Comparison of ENCODE assay signal across 12 cellular contexts in genomic region chr1:221620437-221621384, GRCh38.
DNase-seq lines count a peak whose midpoint lies in the region; ATAC-seq, FAIRE-seq and TF ChIP-seq lines count a peak whose summit lies in the region.
"Had no signal": no experiment of that assay in that cellular context is flagged by ENCODE, and none has a peak within 500 bp of the region (broad histone marks: within the 10 kb centered on the region; RNA-seq: fewer than 3 reads in every experiment).

No MANE protein-coding gene starts in this region.

- CTCF ChIA-PET in HepG2 (lab: Yijun Ruan, JAX; ENCODE audit: low intra/inter-chr PET ratio, low total read pairs) = no interaction called here

- no peak for DNase-seq in HepG2 (ENCODE audit: low spot score)
- peak; percentile 45 for DNase-seq in NCI-H748 (lab: John Stamatoyannopoulos, UW; ENCODE audit: unreplicated experiment)
- DNase-seq in esophagus muscularis mucosa (ENCODE audit: extremely low spot score) = no peak
- no peak for DNase-seq in activated CD8-positive, alpha-beta memory T cell treated with anti-CD3 and anti-CD28 coated beads for 24 hours
- DNase-seq in Right ventricle myocardium inferior (ENCODE audit: missing footprints) = no peak
- DNase-seq in lower lobe of right lung = no peak
- DNase-seq in small intestine = no peak
- DNase-seq: AML-193, midbrain had no signal

- BruUV-seq in HepG2 (replicated peaks; lab: Mats Ljungman, UMichigan) = no TSS peak

- POLR2A ChIA-PET in HepG2 (lab: Yijun Ruan, JAX) = no interaction called here

- no peaks in the 10 kb centered on the region for H3K79me2 ChIP-seq in HepG2 (ENCODE audit: insufficient read depth, low read length)

- H3K9ac ChIP-seq in liver (ENCODE audit: low read depth in 1 of 2, low read length in 2 of 2) = peak overlapping the region; percentile 16 to 36
- H3K9ac ChIP-seq in HepG2 (ENCODE audit: insufficient read depth, low read depth, low read length) = no peak overlapping the region

- H3K27ac ChIP-seq in liver (ENCODE audit: low read depth in 1 of 2, low read length in 2 of 2) (peak overlapping the region; percentile 69 to 92), HepG2 (ENCODE audit: extremely low read length, insufficient read depth, low read length) (no peak overlapping the region), esophagus muscularis mucosa (replicated peaks in 1 of 4) (peak overlapping the region; percentile 17 to 33 (median 30)), lower lobe of right lung (no peak overlapping the region), small intestine (ENCODE audit: low read depth in 1 of 2, low read length in 1 of 2) (no peak overlapping the region)
- H3K27ac ChIP-seq: RWPE1 had no signal

- no peaks in the 10 kb centered on the region for H4K20me1 ChIP-seq in HepG2 (ENCODE audit: insufficient read depth, low read length)

- TF ChIP-seq CTCF in liver (IDR thresholded peaks at IDR 0.05; ENCODE audit: low read depth, low read length, missing input control) = no peak
- no peak for TF ChIP-seq CTCF in HepG2 (CRISPR knock-in tag; IDR thresholded peaks at IDR 0.05)
- TF ChIP-seq CTCF in esophagus muscularis mucosa (IDR thresholded peaks at IDR 0.05) = no peak
- TF ChIP-seq CTCF in lower lobe of right lung (IDR thresholded peaks at IDR 0.05) = no peak

- TF ChIP-seq RAD21 in liver (IDR thresholded peaks at IDR 0.05) (peak; percentile 34 to 38), HepG2 (CRISPR knock-in tag; IDR thresholded peaks at IDR 0.05) (no peak)

- FAIRE-seq in HepG2 (lab: Jason Lieb, UNC) (no peak), small intestine (lab: Jason Lieb, UNC) (no peak)

- in situ Hi-C loops in HepG2 (cut with HindIII; ENCODE audit: extremely low pct_ligation_motif_present, low pct_unique_long_range_greater_than_20kb) = no loop called here

- 39% methylated on average over 5 of the region's 5 CpGs for WGBS in liver
- 38% methylated on average over 5 of the region's 5 CpGs for WGBS in HepG2 (ENCODE audit: low lambda C conversion rate)
- WGBS in esophagus muscularis mucosa = 72% methylated on average over 5 of the region's 5 CpGs
- WGBS in small intestine, 3 donors = 76 to 89% (median 87%) methylated on average over 5 of the region's 5 CpGs

- TF ChIP-seq EP300 in HepG2 (IDR thresholded peaks at IDR 0.05; ENCODE audit: low read depth in 2 of 2, low read length in 2 of 2) = no peak
- no peak for TF ChIP-seq EP300 in HepG2 (CRISPR knock-in tag; IDR thresholded peaks at IDR 0.05; ENCODE audit: borderline replicate concordance)
- TF ChIP-seq EP300 in esophagus muscularis mucosa (IDR thresholded peaks at IDR 0.05) = no peak

- H3K9me3 ChIP-seq in liver (ENCODE audit: control insufficient read depth in 4 of 4, low read length in 3 of 4) (no peaks in the 10 kb centered on the region), HepG2 (ENCODE audit: low read length) (no peaks in the 10 kb centered on the region), esophagus muscularis mucosa (no peaks in the 10 kb centered on the region), lower lobe of right lung (no peaks in the 10 kb centered on the region), small intestine (ENCODE audit: control insufficient read depth, low read depth) (no peaks in the 10 kb centered on the region)

- H3K4me1 ChIP-seq in liver (ENCODE audit: control insufficient read depth in 4 of 4, insufficient read depth in 4 of 4, low read length in 3 of 4) (peaks cover 0 to 20% (median 13%) of the 10 kb centered on the region in 4 donors), HepG2 (ENCODE audit: insufficient read depth, low read length) (no peaks in the 10 kb centered on the region), esophagus muscularis mucosa (peaks cover 0 to 15% (median 12%) of the 10 kb centered on the region in 4 donors), lower lobe of right lung (no peaks in the 10 kb centered on the region), small intestine (ENCODE audit: control insufficient read depth in 2 of 2, insufficient read depth in 1 of 2, low read depth in 1 of 2, low read length in 1 of 2) (no peaks in the 10 kb centered on the region)

- ATAC-seq in HepG2 (no peak), Right ventricle myocardium inferior (no peak), lower lobe of right lung (no peak)
- ATAC-seq: activated CD4-positive, CD25-positive, alpha-beta regulatory T cell treated with anti-CD3 and anti-CD28 coated beads, Interleukin-2, amount 50 U/mL, for 24 hours had no signal

- no peak overlapping the region for H3K4me2 ChIP-seq in HepG2 (ENCODE audit: low read depth, low read length)

- TF ChIP-seq POLR2A in HepG2 (IDR thresholded peaks at IDR 0.05; ENCODE audit: insufficient read depth in 1 of 2, low read depth in 2 of 2, low read length in 2 of 2) = no peak
- TF ChIP-seq POLR2A in esophagus muscularis mucosa (IDR thresholded peaks at IDR 0.05; ENCODE audit: low read depth) = no peak

- H3K27me3 ChIP-seq in liver (ENCODE audit: control insufficient read depth in 4 of 4, insufficient read depth in 4 of 4, low read length in 3 of 4) (no peaks in the 10 kb centered on the region), HepG2 (ENCODE audit: control insufficient read depth in 1 of 2, insufficient read depth in 2 of 2, low read length in 2 of 2) (no peaks in the 10 kb centered on the region), esophagus muscularis mucosa (no peaks in the 10 kb centered on the region), lower lobe of right lung (ENCODE audit: low read depth) (no peaks in the 10 kb centered on the region), small intestine (ENCODE audit: control insufficient read depth in 2 of 2, insufficient read depth in 2 of 2, low read length in 2 of 2) (no peaks in the 10 kb centered on the region)

- intact Hi-C loops in HepG2 (cut with micrococcal nuclease; ENCODE audit: unreplicated experiment) = no loop called here
- intact Hi-C loops in esophagus muscularis mucosa (cut with DNase I) = no loop called here
- intact Hi-C loops in Right ventricle myocardium inferior (cut with DNase I) = no loop called here
- intact Hi-C loops in lower lobe of right lung (cut with DNase I) = no loop called here

- H2AFZ ChIP-seq in HepG2 (ENCODE audit: low read length) = no peak overlapping the region

- H3K36me3 ChIP-seq in liver (ENCODE audit: control insufficient read depth in 4 of 4, insufficient read depth in 3 of 4, low read depth in 1 of 4, low read length in 3 of 4) (no peaks in the 10 kb centered on the region), HepG2 (replicated peaks in 1 of 2; ENCODE audit: control insufficient read depth in 1 of 2, insufficient read depth in 2 of 2, low read length in 2 of 2) (no peaks in the 10 kb centered on the region), esophagus muscularis mucosa (no peaks in the 10 kb centered on the region), lower lobe of right lung (no peaks in the 10 kb centered on the region), small intestine (ENCODE audit: control insufficient read depth in 2 of 2, insufficient read depth in 2 of 2, low read length in 2 of 2) (no peaks in the 10 kb centered on the region)

- H3K4me3 ChIP-seq in liver (ENCODE audit: low read depth in 1 of 3, low read length in 3 of 3) (peak overlapping the region in 2 of 3 donors; percentile 39 to 47), HepG2 (replicated peaks in 1 of 3; ENCODE audit: insufficient read depth in 1 of 3, low read depth in 2 of 3, low read length in 3 of 3) (no peak overlapping the region), esophagus muscularis mucosa (no peak overlapping the region), lower lobe of right lung (no peak overlapping the region), small intestine (ENCODE audit: low read depth in 1 of 2, low read length in 2 of 2) (no peak overlapping the region)

TF ChIP-seq in liver, 16 proteins besides CTCF, POLR2A, EP300 and RAD21 (continues in another document):
- TF ChIP-seq GABPA (IDR thresholded peaks at IDR 0.05 in 1 of 2, conservative IDR thresholded peaks at IDR 0.05 in 1 of 2) (peak in 1 of 2 donors; percentile 23), NR2F2 (IDR thresholded peaks at IDR 0.05) (no peak), FOXA2 (IDR thresholded peaks at IDR 0.05) (peak; percentile 42), YY1 (IDR thresholded peaks at IDR 0.05) (peak; percentile 86), HNF4G (IDR thresholded peaks at IDR 0.05) (no peak)
- TF ChIP-seq, protein P1, sequence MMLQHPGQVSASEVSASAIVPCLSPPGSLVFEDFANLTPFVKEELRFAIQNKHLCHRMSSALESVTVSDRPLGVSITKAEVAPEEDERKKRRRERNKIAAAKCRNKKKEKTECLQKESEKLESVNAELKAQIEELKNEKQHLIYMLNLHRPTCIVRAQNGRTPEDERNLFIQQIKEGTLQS (IDR thresholded peaks at IDR 0.05) = peak; percentile 24

TF ChIP-seq in HepG2, 621 proteins besides CTCF, POLR2A, EP300 and RAD21 (continues in another document):
- no peak for TF ChIP-seq POLR2AphosphoS5 (IDR thresholded peaks at IDR 0.05; ENCODE audit: low read depth, low read length)
- TF ChIP-seq ZNF138 (CRISPR knock-in tag; IDR thresholded peaks at IDR 0.05; ENCODE audit: low read depth) = no peak
- no peak for TF ChIP-seq MTA3 (CRISPR knock-in tag; IDR thresholded peaks at IDR 0.05)
- TF ChIP-seq ELF1 (CRISPR knock-in tag; IDR thresholded peaks at IDR 0.05) = no peak
- no peak for TF ChIP-seq ERF (CRISPR knock-in tag; IDR thresholded peaks at IDR 0.05)
- TF ChIP-seq HNRNPLL (IDR thresholded peaks at IDR 0.05; ENCODE audit: low read depth, low read length, poor library complexity, severe bottlenecking) = no peak
- no peak for TF ChIP-seq ZFP1 (CRISPR knock-in tag; IDR thresholded peaks at IDR 0.05)
- TF ChIP-seq MXD1 (CRISPR knock-in tag; IDR thresholded peaks at IDR 0.05) = no peak
- TF ChIP-seq ZNF446 (CRISPR knock-in tag; IDR thresholded peaks at IDR 0.05) = no peak

Comparison
In these comparisons a context has a peak if more than half of its experiments do, and no peak if none do; other contexts are left out.
1. H3K27ac ChIP-seq: peak in liver (2 of 2) and esophagus muscularis mucosa (4 of 4); none in HepG2 (single experiment), lower lobe of right lung (single experiment) and small intestine (0 of 2).
2. H3K4me3 ChIP-seq: peak in liver (2 of 3); none in HepG2 (0 of 3), esophagus muscularis mucosa (0 of 4), lower lobe of right lung (single experiment) and small intestine (0 of 2).